Comparison of ENCODE assay signal across 34 cellular contexts in the genomic region with DNA sequence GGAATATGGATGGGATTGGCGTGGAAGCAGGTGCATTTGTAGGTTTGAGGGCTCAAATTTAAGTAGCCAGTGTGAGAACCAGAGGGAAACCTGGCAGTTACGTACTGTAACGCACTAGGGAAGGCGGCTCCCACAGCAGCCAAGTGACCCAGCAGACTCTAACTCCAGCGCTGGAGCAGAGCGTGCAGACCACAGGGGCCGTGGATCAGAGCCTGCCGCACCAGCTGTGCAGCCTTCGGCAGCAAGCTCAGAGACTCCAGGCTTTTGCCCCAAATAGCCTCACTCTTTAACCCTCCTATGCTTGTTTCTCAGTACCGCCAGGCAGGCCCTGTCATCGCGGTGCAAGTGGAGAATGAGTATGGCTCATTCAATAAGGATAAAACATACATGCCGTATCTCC. TPM values are rescaled to one million over a fixed set of nuclear protein-coding genes. Genes with fewer than 3 reads are reported as not detected.
"Had no signal": no experiment of that assay in that cellular context is flagged by ENCODE, and none has a peak within 500 bp of the region (broad histone marks: within the 10 kb centered on the region; RNA-seq: fewer than 3 reads in every experiment).

No MANE protein-coding gene starts in this region.

- H3K36me3 Mint-ChIP-seq: activated naive CD8-positive, alpha-beta T cell treated with anti-CD3 and anti-CD28 coated beads, Interleukin-2, amount 10 ng/mL, durations not matched to agents 7 days and 5 days; brain; T-cell had no signal

- H3K4me3 ChIP-seq: ascending aorta, breast epithelium, cardiac muscle cell, colonic mucosa, esophagus squamous epithelium, gastroesophageal sphincter, heart right ventricle had no signal

- DNase-seq: activated B cell treated with CpG ODN at 0.5 μM for 24 hours; activated CD4-positive, alpha-beta T cell treated with anti-CD3 and anti-CD28 coated beads for 48 hours; activated CD4-positive, alpha-beta T cell treated with anti-CD3 and anti-CD28 coated beads, Interleukin-2, amount 50 U/mL, for 1 hour; activated CD4-positive, alpha-beta T cell treated with anti-CD3 and anti-CD28 coated beads, Interleukin-2, amount 50 U/mL, for 48 hours; activated CD8-positive, alpha-beta memory T cell treated with anti-CD3 and anti-CD28 coated beads, Interleukin-2, amount 50 U/mL, for 48 hours; activated CD8-positive, alpha-beta T cell treated with anti-CD3 and anti-CD28 coated beads for 36 hours; activated gamma-delta T cell; activated naive CD4-positive, alpha-beta T cell; activated naive CD4-positive, alpha-beta T cell treated with anti-CD3 and anti-CD28 coated beads, Interleukin-2, amount 10 ng/mL, durations not matched to agents 7 days and 5 days; activated naive CD8-positive, alpha-beta T cell treated with anti-CD3 and anti-CD28 coated beads, Interleukin-2, amount 10 ng/mL, durations not matched to agents 7 days and 5 days; activated T-cell treated with anti-CD3 and anti-CD28 coated beads for 4 hours; activated T-cell treated with anti-CD3 and anti-CD28 coated beads, Interleukin-2, amount 50 U/mL, for 24 hours; activated T-cell treated with anti-CD3 and anti-CD28 coated beads, Interleukin-2, amount 50 U/mL, for 72 hours; central memory CD4-positive, alpha-beta T cell; cerebellar nuclear complex; colonic mucosa; effector CD4-positive, alpha-beta T cell; effector memory CD8-positive, alpha-beta T cell; erythroblast; esophagus squamous epithelium; foreskin melanocyte; heart right ventricle; SW 1271 had no signal

- H3K4me3 Mint-ChIP-seq: activated B cell treated with CpG ODN at 0.5 μM for 24 hours; activated CD8-positive, alpha-beta T cell treated with anti-CD3 and anti-CD28 coated beads for 36 hours; activated naive CD4-positive, alpha-beta T cell treated with anti-CD3 and anti-CD28 coated beads, Interleukin-2, amount 10 ng/mL, durations not matched to agents 7 days and 5 days; activated naive CD8-positive, alpha-beta T cell treated with anti-CD3 and anti-CD28 coated beads, Interleukin-2, amount 10 ng/mL, durations not matched to agents 7 days and 5 days; activated T-cell treated with anti-CD3 and anti-CD28 coated beads, Interleukin-2, amount 50 U/mL, for 24 hours; activated T-cell treated with anti-CD3 and anti-CD28 coated beads, Interleukin-2, amount 50 U/mL, for 72 hours; brain; effector memory CD8-positive, alpha-beta T cell; T-cell; T-helper 1 cell treated with Interleukin-12 subunit alpha and Interleukin-12 subunit beta and Interleukin-4 antibody, amounts not matched to agents 30 μg/mL and 1 μg/mL, for 36 hours had no signal

- H3K27ac ChIP-seq: ascending aorta, breast epithelium, cardiac muscle cell, colonic mucosa, esophagus squamous epithelium, gastroesophageal sphincter, heart right ventricle, VCaP had no signal

- H3K27ac Mint-ChIP-seq: activated B cell treated with CpG ODN at 0.5 μM for 24 hours; activated CD8-positive, alpha-beta T cell treated with anti-CD3 and anti-CD28 coated beads for 36 hours; activated naive CD4-positive, alpha-beta T cell treated with anti-CD3 and anti-CD28 coated beads, Interleukin-2, amount 10 ng/mL, durations not matched to agents 7 days and 5 days; activated naive CD8-positive, alpha-beta T cell treated with anti-CD3 and anti-CD28 coated beads, Interleukin-2, amount 10 ng/mL, durations not matched to agents 7 days and 5 days; activated T-cell treated with anti-CD3 and anti-CD28 coated beads, Interleukin-2, amount 50 U/mL, for 24 hours; activated T-cell treated with anti-CD3 and anti-CD28 coated beads, Interleukin-2, amount 50 U/mL, for 72 hours; brain; T-cell; T-helper 1 cell treated with Interleukin-12 subunit alpha and Interleukin-12 subunit beta and Interleukin-4 antibody, amounts not matched to agents 30 μg/mL and 1 μg/mL, for 36 hours had no signal

- H3K4me1 Mint-ChIP-seq: activated B cell treated with CpG ODN at 0.5 μM for 24 hours; activated naive CD4-positive, alpha-beta T cell treated with anti-CD3 and anti-CD28 coated beads, Interleukin-2, amount 10 ng/mL, durations not matched to agents 7 days and 5 days; activated naive CD8-positive, alpha-beta T cell treated with anti-CD3 and anti-CD28 coated beads, Interleukin-2, amount 10 ng/mL, durations not matched to agents 7 days and 5 days; T-cell had no signal

- H3K27me3 ChIP-seq: ascending aorta, breast epithelium, cardiac muscle cell, colonic mucosa, esophagus squamous epithelium, gastroesophageal sphincter had no signal

- H3K36me3 ChIP-seq: ascending aorta, breast epithelium, cardiac muscle cell, colonic mucosa, esophagus squamous epithelium, gastroesophageal sphincter, heart right ventricle had no signal

- ATAC-seq: activated CD4-positive, CD25-positive, alpha-beta regulatory T cell treated with anti-CD3 and anti-CD28 coated beads, Interleukin-2, amount 50 U/mL, for 24 hours; activated CD8-positive, alpha-beta T cell treated with anti-CD3 and anti-CD28 coated beads for 36 hours; activated naive CD4-positive, alpha-beta T cell treated with anti-CD3 and anti-CD28 coated beads, Interleukin-2, amount 50 U/mL, for 72 hours; activated T-cell treated with anti-CD3 and anti-CD28 coated beads, Interleukin-2, amount 50 U/mL, for 72 hours; effector memory CD8-positive, alpha-beta T cell; gastroesophageal sphincter; heart right ventricle; T-cell had no signal

- H3K4me1 ChIP-seq: ascending aorta, breast epithelium, colonic mucosa, esophagus squamous epithelium, heart right ventricle had no signal

- H3K27me3 Mint-ChIP-seq: activated CD8-positive, alpha-beta T cell treated with anti-CD3 and anti-CD28 coated beads for 36 hours; activated naive CD4-positive, alpha-beta T cell treated with anti-CD3 and anti-CD28 coated beads, Interleukin-2, amount 10 ng/mL, durations not matched to agents 7 days and 5 days; activated naive CD8-positive, alpha-beta T cell treated with anti-CD3 and anti-CD28 coated beads, Interleukin-2, amount 10 ng/mL, durations not matched to agents 7 days and 5 days; activated T-cell treated with anti-CD3 and anti-CD28 coated beads, Interleukin-2, amount 50 U/mL, for 24 hours; T-cell had no signal

- H3K9me3 Mint-ChIP-seq: activated B cell treated with CpG ODN at 0.5 μM for 24 hours; activated CD8-positive, alpha-beta T cell treated with anti-CD3 and anti-CD28 coated beads for 36 hours; activated naive CD4-positive, alpha-beta T cell treated with anti-CD3 and anti-CD28 coated beads, Interleukin-2, amount 10 ng/mL, durations not matched to agents 7 days and 5 days; activated naive CD4-positive, alpha-beta T cell treated with anti-CD3 and anti-CD28 coated beads, Interleukin-2, amount 50 U/mL, for 72 hours; activated naive CD8-positive, alpha-beta T cell treated with anti-CD3 and anti-CD28 coated beads, Interleukin-2, amount 10 ng/mL, durations not matched to agents 7 days and 5 days; activated T-cell treated with anti-CD3 and anti-CD28 coated beads, Interleukin-2, amount 50 U/mL, for 24 hours; activated T-cell treated with anti-CD3 and anti-CD28 coated beads, Interleukin-2, amount 50 U/mL, for 72 hours; brain; effector memory CD8-positive, alpha-beta T cell; T-cell; T-helper 1 cell treated with Interleukin-12 subunit alpha and Interleukin-12 subunit beta and Interleukin-4 antibody, amounts not matched to agents 30 μg/mL and 1 μg/mL, for 36 hours had no signal

- H3K9me3 ChIP-seq: ascending aorta, breast epithelium, colonic mucosa, esophagus squamous epithelium, gastroesophageal sphincter, heart right ventricle had no signal

RNA-seq across cellular contexts. Expression of gene GLB1L3, which starts 12.3 kb away (rescaled TPM):
- polyA plus RNA-seq: cardiac muscle cell, fibroblast of lung, heart right ventricle had no signal
